In the genomic region with DNA sequence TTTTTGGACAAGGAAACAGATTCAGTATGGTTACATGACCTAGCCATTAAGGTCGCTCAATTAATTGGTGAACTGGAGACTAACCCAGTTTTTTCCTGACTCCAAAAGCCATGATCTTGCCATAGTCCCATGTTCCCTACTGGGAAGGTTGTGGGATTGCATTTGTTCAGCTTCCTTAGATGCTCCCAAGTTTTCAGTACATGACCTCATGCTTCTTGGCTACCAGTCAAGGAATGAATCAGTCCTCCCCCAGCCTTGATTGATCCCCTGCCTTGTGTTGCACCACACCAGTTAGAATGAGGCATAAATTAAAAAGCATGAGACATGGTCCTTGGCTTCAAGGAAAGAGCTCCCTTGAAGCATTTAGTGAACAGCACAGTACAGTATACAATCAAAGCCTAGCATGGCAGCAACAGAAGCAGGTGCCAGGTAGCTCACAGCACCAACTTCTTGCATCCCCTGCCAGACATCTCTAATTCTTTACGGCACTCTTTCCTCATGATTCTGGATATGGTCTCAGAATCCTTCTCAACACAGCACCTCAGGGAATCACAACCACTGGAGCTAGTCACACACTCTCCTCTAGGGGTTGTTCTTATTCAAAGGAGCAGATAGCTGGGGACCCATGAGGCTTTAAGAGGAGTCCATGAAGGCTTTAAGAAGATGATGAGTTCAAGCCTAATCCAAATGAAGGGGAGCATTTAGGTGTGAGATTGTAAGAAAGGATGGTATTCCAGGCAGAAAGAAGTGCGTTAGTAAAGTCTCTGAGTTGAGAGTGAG, we compare ENCODE assay signal across 13 cellular contexts.
DNase-seq lines count a peak whose midpoint lies in the region; ATAC-seq and TF ChIP-seq lines count a peak whose summit lies in the region.
"Had no signal": no experiment of that assay in that cellular context is flagged by ENCODE, and none has a peak within 500 bp of the region (broad histone marks: within the 10 kb centered on the region; RNA-seq: fewer than 3 reads in every experiment).

No MANE protein-coding gene starts in this region.

- H3K4me3 ChIP-seq in RWPE2 (ENCODE audit: severe bottlenecking) (no peak overlapping the region), fibroblast of lung (replicated peaks in 1 of 4; ENCODE audit: control extremely low read depth in 1 of 4, insufficient read depth in 1 of 4, low read depth in 3 of 4, low read length in 4 of 4) (no peak overlapping the region)

- peak overlapping the region in 2 of 3 experiments; percentile 5 to 32 for H3K27ac Mint-ChIP-seq in nephron
- H3K27ac Mint-ChIP-seq: CD4-positive, alpha-beta memory T cell; T-helper 1 cell treated with Interleukin-12 subunit alpha and Interleukin-12 subunit beta and Interleukin-4 antibody, amounts not matched to agents 30 μg/mL and 1 μg/mL, for 36 hours had no signal

- H3K4me1 ChIP-seq in RWPE2 (ENCODE audit: insufficient read depth, poor library complexity, severe bottlenecking) (peaks cover 12% of the 10 kb centered on the region), fibroblast of lung (ENCODE audit: control insufficient read depth, extremely low read depth, insufficient read depth, low read length) (peaks cover 4% of the 10 kb centered on the region)

- no peaks in the 10 kb centered on the region for H3K27me3 ChIP-seq in RWPE2 (ENCODE audit: insufficient read depth, poor library complexity, severe bottlenecking)
- no peaks in the 10 kb centered on the region for H3K27me3 ChIP-seq in fibroblast of lung (ENCODE audit: control insufficient read depth, insufficient read depth, low read length)

- peaks cover 40% of the 10 kb centered on the region for H3K4me1 Mint-ChIP-seq in nephron
- H3K4me1 Mint-ChIP-seq: CD4-positive, alpha-beta memory T cell had no signal

- H3K4me2 ChIP-seq in fibroblast of lung (ENCODE audit: extremely low read depth, insufficient read depth, low read length) = no peak overlapping the region

- no peak overlapping the region for H3K9ac ChIP-seq in fibroblast of lung (ENCODE audit: insufficient read depth, low read length)

- H3K27me3 Mint-ChIP-seq in nephron (ENCODE audit: low read depth) = peaks cover 4% of the 10 kb centered on the region

- H3K36me3 ChIP-seq in RWPE2 (ENCODE audit: low read depth) = no peaks in the 10 kb centered on the region
- no peaks in the 10 kb centered on the region for H3K36me3 ChIP-seq in fibroblast of lung (ENCODE audit: control insufficient read depth, insufficient read depth, low read length)

- H3K9me3 ChIP-seq in RWPE2 (ENCODE audit: severe bottlenecking) (no peaks in the 10 kb centered on the region), fibroblast of lung (ENCODE audit: control insufficient read depth, insufficient read depth, low read depth, low read length) (no peaks in the 10 kb centered on the region)

- no peaks in the 10 kb centered on the region for H4K20me1 ChIP-seq in fibroblast of lung (ENCODE audit: control insufficient read depth, extremely low read depth, insufficient read depth, low read length)

- TF ChIP-seq CTCF in RWPE2 (IDR thresholded peaks at IDR 0.05; ENCODE audit: poor library complexity, severe bottlenecking) (no peak), fibroblast of lung (conservative IDR thresholded peaks at IDR 0.05 in 1 of 2, IDR thresholded peaks at IDR 0.05 in 1 of 2; ENCODE audit: low read depth in 1 of 2, low read length in 2 of 2) (peak in 1 of 2 donors; percentile 5), nephron (IDR thresholded peaks at IDR 0.05; ENCODE audit: unreplicated experiment in 3 of 3) (no peak), GM20000 (IDR thresholded peaks at IDR 0.05; ENCODE audit: extremely low read depth, missing control alignments) (no peak)

- ATAC-seq in RWPE2 (ENCODE audit: low read depth) = peak; percentile 95
- no peak for ATAC-seq in GM19452 (IDR thresholded peaks at IDR 0.05; ENCODE audit: unreplicated experiment)

- peak; percentile 84 for DNase-seq in AG20443 (ENCODE audit: low spot score)
- DNase-seq in RWPE2 (ENCODE audit: low spot score) = no peak
- DNase-seq in fibroblast of lung (ENCODE audit: low read depth in 2 of 2) = peak; percentile 93
- DNase-seq in GM19238 (ENCODE audit: insufficient read length, low spot score) = no peak
- DNase-seq in GM20000 (ENCODE audit: low spot score) = no peak
- no peak for DNase-seq in activated CD8-positive, alpha-beta memory T cell treated with anti-CD3 and anti-CD28 coated beads, Interleukin-2, amount 50 U/mL, for 48 hours
- DNase-seq: CD4-positive, alpha-beta memory T cell; Karpas-422; NCI-H748 treated with DMSO at 0.1 percent for 48 hours; nucleus accumbens had no signal

- no peaks in the 10 kb centered on the region for H3K9me3 Mint-ChIP-seq in nephron
- H3K9me3 Mint-ChIP-seq: T-helper 1 cell treated with Interleukin-12 subunit alpha and Interleukin-12 subunit beta and Interleukin-4 antibody, amounts not matched to agents 30 μg/mL and 1 μg/mL, for 36 hours had no signal

- H3K27ac ChIP-seq in RWPE2 (ENCODE audit: poor library complexity, severe bottlenecking) = no peak overlapping the region
- no peak overlapping the region for H3K27ac ChIP-seq in fibroblast of lung (ENCODE audit: insufficient read depth, low read length)

- no peak overlapping the region for H2AFZ ChIP-seq in fibroblast of lung (ENCODE audit: low read length)

- no peak overlapping the region for H3K4me3 Mint-ChIP-seq in nephron
- H3K4me3 Mint-ChIP-seq: CD4-positive, alpha-beta memory T cell; T-helper 1 cell treated with Interleukin-12 subunit alpha and Interleukin-12 subunit beta and Interleukin-4 antibody, amounts not matched to agents 30 μg/mL and 1 μg/mL, for 36 hours had no signal

- H3K36me3 Mint-ChIP-seq in nephron (ENCODE audit: low read depth) = no peaks in the 10 kb centered on the region
- H3K36me3 Mint-ChIP-seq: CD4-positive, alpha-beta memory T cell had no signal

- no peaks in the 10 kb centered on the region for H3K79me2 ChIP-seq in fibroblast of lung (ENCODE audit: control insufficient read depth, insufficient read depth, low read length)

Comparison
In these comparisons a context has a peak if more than half of its experiments do, and no peak if none do; other contexts are left out.
1. DNase-seq: peak in AG20443 (single experiment) and fibroblast of lung (2 of 2); none in RWPE2 (single experiment), GM19238 (single experiment), GM20000 (single experiment) and activated CD8-positive, alpha-beta memory T cell treated with anti-CD3 and anti-CD28 coated beads, Interleukin-2, amount 50 U/mL, for 48 hours (single experiment).